12 cellular contexts compared by ENCODE assay signal in genomic region chr16:67541391-67542263, GRCh38. TPM values are rescaled to one million over a fixed set of nuclear protein-coding genes. Genes with fewer than 3 reads are reported as not detected.
A peak's percentile ranks its signal among the peaks of the same experiment; 100 is the strongest.
DNase-seq lines count a peak whose midpoint lies in the region; ATAC-seq, FAIRE-seq and TF ChIP-seq lines count a peak whose summit lies in the region.
"Had no signal": no experiment of that assay in that cellular context is flagged by ENCODE, and none has a peak within 500 bp of the region (broad histone marks: within the 10 kb centered on the region; RNA-seq: fewer than 3 reads in every experiment).

No MANE protein-coding gene starts in this region.

- no peak for TF ChIP-seq EP300 in esophagus muscularis mucosa (IDR thresholded peaks at IDR 0.05)

- H3K4me1 ChIP-seq in esophagus muscularis mucosa = peaks cover 74 to 90% (median 80%) of the 10 kb centered on the region in 4 donors
- peaks cover 49 to 100% (median 89%) of the 10 kb centered on the region in 6 donors for H3K4me1 ChIP-seq in spleen
- peaks cover 44% of the 10 kb centered on the region for H3K4me1 ChIP-seq in MM.1S (ENCODE audit: low read length)

- ATAC-seq in HG03097 (IDR thresholded peaks at IDR 0.05; ENCODE audit: low FRiP score, unreplicated experiment) = no peak

- CTCF ChIA-PET in activated CD4-positive, alpha-beta T cell treated with anti-CD3 and anti-CD28 coated beads, Interleukin-2, amount 10 ng/mL, durations not matched to agents 7 days and 5 days (lab: Charles Lee) = interaction anchor here (1.2 to 2.1 kb wide), 7 partner anchors 12 to 102 kb away, joined by 3 to 7 read pairs (median 4); partner anchors contain the start of genes ATP6V0D1 and CTCF

- TF ChIP-seq POLR2A in esophagus muscularis mucosa (IDR thresholded peaks at IDR 0.05; ENCODE audit: low read depth) (no peak), spleen (IDR thresholded peaks at IDR 0.05) (no peak)

- H3K36me3 ChIP-seq in esophagus muscularis mucosa (peaks cover 26 to 82% (median 78%) of the 10 kb centered on the region in 4 donors), spleen (peaks cover 0 to 84% (median 67%) of the 10 kb centered on the region in 6 donors), MM.1S (replicated peaks; ENCODE audit: insufficient read depth, low read length) (no peaks in the 10 kb centered on the region)

- H3K36me3 Mint-ChIP-seq in activated CD4-positive, alpha-beta T cell treated with anti-CD3 and anti-CD28 coated beads, Interleukin-2, amount 10 ng/mL, durations not matched to agents 7 days and 5 days (ENCODE audit: low read depth) = peaks cover 15% of the 10 kb centered on the region
- peaks cover 29% of the 10 kb centered on the region for H3K36me3 Mint-ChIP-seq in activated CD4-positive, alpha-beta T cell treated with anti-CD3 and anti-CD28 coated beads, Interleukin-2, amount 10 ng/mL, durations not matched to agents 24 days and 14 days (ENCODE audit: low read depth)

- H4K20me1 ChIP-seq in MM.1S (ENCODE audit: insufficient read depth, low read length) = no peaks in the 10 kb centered on the region

- H3K4me3 ChIP-seq in esophagus muscularis mucosa (no peak overlapping the region), spleen (no peak overlapping the region), MM.1S (ENCODE audit: low read length) (no peak overlapping the region)
- H3K4me3 ChIP-seq: SJSA1 had no signal

- POLR2A ChIA-PET in activated CD4-positive, alpha-beta T cell treated with anti-CD3 and anti-CD28 coated beads, Interleukin-2, amount 10 ng/mL, durations not matched to agents 7 days and 5 days (lab: Charles Lee) = interaction anchor here (0.6 kb wide), 1 partner anchor 13 kb away, joined by 3 read pairs; the partner anchor contains the start of gene RIPOR1

- 80% methylated on average over 9 of the region's 14 CpGs for WGBS in esophagus muscularis mucosa
- WGBS in spleen, 5 donors = 74 to 90% (median 83%) methylated on average over 7 to 14 of the region's 14 CpGs

- H3K27ac ChIP-seq in esophagus muscularis mucosa (replicated peaks in 1 of 4) (peak overlapping the region; percentile 3 to 50 (median 28)), spleen (peak overlapping the region; percentile 13 to 96 (median 54)), MM.1S (ENCODE audit: low read length) (no peak overlapping the region)
- H3K27ac ChIP-seq: SJSA1 had no signal

- no peaks in the 10 kb centered on the region for H3K9me3 ChIP-seq in esophagus muscularis mucosa
- no peaks in the 10 kb centered on the region for H3K9me3 ChIP-seq in spleen
- H3K9me3 ChIP-seq in MM.1S (replicated peaks; ENCODE audit: insufficient read depth, low read length) = no peaks in the 10 kb centered on the region

- H3K27ac Mint-ChIP-seq in activated CD4-positive, alpha-beta T cell treated with anti-CD3 and anti-CD28 coated beads, Interleukin-2, amount 10 ng/mL, durations not matched to agents 7 days and 5 days = peak overlapping the region; percentile 16
- H3K27ac Mint-ChIP-seq in activated CD4-positive, alpha-beta T cell treated with anti-CD3 and anti-CD28 coated beads, Interleukin-2, amount 10 ng/mL, durations not matched to agents 24 days and 14 days = no peak overlapping the region

- TF ChIP-seq CTCF in esophagus muscularis mucosa (IDR thresholded peaks at IDR 0.05) (no peak), spleen (IDR thresholded peaks at IDR 0.05 in 8 of 11, conservative IDR thresholded peaks at IDR 0.05 in 3 of 11) (no peak), MM.1S (IDR thresholded peaks at IDR 0.05; ENCODE audit: low read length) (no peak)

- no peak overlapping the region for H3K4me3 Mint-ChIP-seq in activated CD4-positive, alpha-beta T cell treated with anti-CD3 and anti-CD28 coated beads, Interleukin-2, amount 10 ng/mL, durations not matched to agents 7 days and 5 days
- H3K4me3 Mint-ChIP-seq in activated CD4-positive, alpha-beta T cell treated with anti-CD3 and anti-CD28 coated beads, Interleukin-2, amount 10 ng/mL, durations not matched to agents 24 days and 14 days = no peak overlapping the region

- intact Hi-C loops in activated CD4-positive, alpha-beta T cell treated with anti-CD3 and anti-CD28 coated beads, Interleukin-2, amount 10 ng/mL, durations not matched to agents 24 days and 14 days (cut with micrococcal nuclease) = no loop called here
- intact Hi-C loops in esophagus muscularis mucosa (cut with DNase I) = no loop called here
- intact Hi-C loops in spleen (cut with DNase I; ENCODE audit: low total_unique reads) = no loop called here

- peaks cover 29% of the 10 kb centered on the region for H3K79me2 ChIP-seq in MM.1S (ENCODE audit: low read length)

- H2AFZ ChIP-seq in MM.1S (ENCODE audit: low read length) = no peak overlapping the region

- no peak for FAIRE-seq in RCC 7860 (lab: Jason Lieb, UNC)
- FAIRE-seq: endometrium had no signal

- H3K27me3 ChIP-seq in esophagus muscularis mucosa (no peaks in the 10 kb centered on the region), spleen (replicated peaks in 1 of 7) (peaks cover 0 to 11% (median 0%) of the 10 kb centered on the region in 7 donors), MM.1S (replicated peaks; ENCODE audit: insufficient read depth, low read length) (no peaks in the 10 kb centered on the region)
- H3K27me3 ChIP-seq: SJSA1 had no signal

- peaks cover 30% of the 10 kb centered on the region for H3F3A ChIP-seq in MM.1S (ENCODE audit: insufficient read depth, low read length)

- no peaks in the 10 kb centered on the region for H3K9me2 ChIP-seq in MM.1S (replicated peaks; ENCODE audit: insufficient read depth, low read length)

- DNase-seq in activated CD4-positive, alpha-beta T cell treated with anti-CD3 and anti-CD28 coated beads, Interleukin-2, amount 10 ng/mL, durations not matched to agents 7 days and 5 days = no peak
- no peak for DNase-seq in activated CD4-positive, alpha-beta T cell treated with anti-CD3 and anti-CD28 coated beads, Interleukin-2, amount 10 ng/mL, durations not matched to agents 24 days and 14 days
- DNase-seq in RCC 7860 (ENCODE audit: low spot score) (peak; percentile 60), esophagus muscularis mucosa (ENCODE audit: extremely low spot score) (no peak), spleen (no peak), MM.1S (no peak), NCI-H146 treated with DMSO at 0.1 percent for 48 hours (lab: John Stamatoyannopoulos, UW; ENCODE audit: unreplicated experiment) (no peak)
- DNase-seq: NCI-H1694 had no signal

- peaks cover 6% of the 10 kb centered on the region for H3K27me3 Mint-ChIP-seq in activated CD4-positive, alpha-beta T cell treated with anti-CD3 and anti-CD28 coated beads, Interleukin-2, amount 10 ng/mL, durations not matched to agents 7 days and 5 days
- H3K27me3 Mint-ChIP-seq in activated CD4-positive, alpha-beta T cell treated with anti-CD3 and anti-CD28 coated beads, Interleukin-2, amount 10 ng/mL, durations not matched to agents 24 days and 14 days = peaks cover 4% of the 10 kb centered on the region

- H3K4me2 ChIP-seq in MM.1S (ENCODE audit: low read depth, low read length) = no peak overlapping the region

- no peak overlapping the region for H3K9ac ChIP-seq in MM.1S (ENCODE audit: low read length)

- H3K4me1 Mint-ChIP-seq in activated CD4-positive, alpha-beta T cell treated with anti-CD3 and anti-CD28 coated beads, Interleukin-2, amount 10 ng/mL, durations not matched to agents 7 days and 5 days = peaks cover 43% of the 10 kb centered on the region
- peaks cover 32% of the 10 kb centered on the region for H3K4me1 Mint-ChIP-seq in activated CD4-positive, alpha-beta T cell treated with anti-CD3 and anti-CD28 coated beads, Interleukin-2, amount 10 ng/mL, durations not matched to agents 24 days and 14 days

- H3K9me3 Mint-ChIP-seq in activated CD4-positive, alpha-beta T cell treated with anti-CD3 and anti-CD28 coated beads, Interleukin-2, amount 10 ng/mL, durations not matched to agents 7 days and 5 days = no peaks in the 10 kb centered on the region
- H3K9me3 Mint-ChIP-seq in activated CD4-positive, alpha-beta T cell treated with anti-CD3 and anti-CD28 coated beads, Interleukin-2, amount 10 ng/mL, durations not matched to agents 24 days and 14 days = no peaks in the 10 kb centered on the region

RNA-seq across cellular contexts. Expression of gene RIPOR1, which starts 13.0 kb away (rescaled TPM):
- 10 to 100 TPM; 12.8 to 15.8 TPM for total RNA-seq in activated CD4-positive, alpha-beta T cell treated with anti-CD3 and anti-CD28 coated beads, Interleukin-2, amount 10 ng/mL, durations not matched to agents 7 days and 5 days
- total RNA-seq in activated CD4-positive, alpha-beta T cell treated with anti-CD3 and anti-CD28 coated beads, Interleukin-2, amount 10 ng/mL, durations not matched to agents 24 days and 14 days = 23.3 and 27.7 TPM in 2 replicates
- total RNA-seq in esophagus muscularis mucosa (100 to 1,000 TPM in 1 of 4 donors, 10 to 100 TPM in 3; 63.1 to 108 (median 68.4) TPM), spleen (100 to 1,000 TPM; 114 to 242 (median 188) TPM)
- polyA plus RNA-seq in spleen = 10 to 100 TPM; 29.9 to 84.7 (median 69.9) TPM

RNA-seq across cellular contexts. Expression of gene CTCF, which starts 20.7 kb away (rescaled TPM):
- 10 to 100 TPM; 87.1 to 98.5 TPM for total RNA-seq in activated CD4-positive, alpha-beta T cell treated with anti-CD3 and anti-CD28 coated beads, Interleukin-2, amount 10 ng/mL, durations not matched to agents 7 days and 5 days
- total RNA-seq in activated CD4-positive, alpha-beta T cell treated with anti-CD3 and anti-CD28 coated beads, Interleukin-2, amount 10 ng/mL, durations not matched to agents 24 days and 14 days = 60.2 and 62.5 TPM in 2 replicates
- total RNA-seq in esophagus muscularis mucosa = 10 to 100 TPM; 27.5 to 46.3 (median 38.5) TPM
- total RNA-seq in spleen = 10 to 100 TPM; 47.6 to 67.7 (median 50.8) TPM
- 10 to 100 TPM; 24.4 to 36.7 (median 25.6) TPM for polyA plus RNA-seq in spleen

RNA-seq across cellular contexts. Expression of gene AGRP, which starts 58.3 kb away (rescaled TPM):
- not detected for total RNA-seq in activated CD4-positive, alpha-beta T cell treated with anti-CD3 and anti-CD28 coated beads, Interleukin-2, amount 10 ng/mL, durations not matched to agents 7 days and 5 days
- total RNA-seq in activated CD4-positive, alpha-beta T cell treated with anti-CD3 and anti-CD28 coated beads, Interleukin-2, amount 10 ng/mL, durations not matched to agents 24 days and 14 days = not detected in 2 replicates
- total RNA-seq in esophagus muscularis mucosa (not detected), spleen (under 1 TPM in 1 of 7 donors, not detected in 6; 0.91 TPM)
- polyA plus RNA-seq in spleen = under 1 TPM; 0.15 to 0.30 (median 0.22) TPM
- total RNA-seq: kidney epithelial cell, SJSA1 had no signal
